Comparison of ENCODE assay signal across 9 cellular contexts in the genomic region with DNA sequence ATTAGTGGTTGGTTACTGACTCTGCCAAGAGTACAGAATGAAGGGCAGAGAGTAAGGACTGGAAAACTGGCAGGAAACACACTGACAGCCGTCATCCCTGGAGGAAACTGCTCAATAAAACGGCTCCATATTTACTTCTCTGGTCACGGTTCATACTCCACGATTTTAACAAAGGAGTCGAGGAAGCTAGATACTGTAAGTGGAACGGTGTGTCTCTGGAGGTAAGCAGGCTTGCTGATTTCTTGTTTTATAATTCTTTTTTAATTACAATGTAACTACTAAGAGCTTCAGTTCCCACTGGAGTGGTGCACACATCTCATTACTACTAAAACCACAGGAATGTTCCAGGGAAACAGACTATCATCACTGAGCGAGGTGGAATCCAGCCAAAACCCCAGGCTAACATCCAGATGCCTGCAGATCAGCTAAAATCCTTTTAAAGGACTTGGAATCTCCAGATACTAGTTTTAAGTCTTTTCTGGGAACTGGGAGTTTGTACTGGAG. TPM values are rescaled to one million over a fixed set of nuclear protein-coding genes. Genes with fewer than 3 reads are reported as not detected.
DNase-seq lines count a peak whose midpoint lies in the region; ATAC-seq and TF ChIP-seq lines count a peak whose summit lies in the region.
"Had no signal": no experiment of that assay in that cellular context is flagged by ENCODE, and none has a peak within 500 bp of the region (broad histone marks: within the 10 kb centered on the region; RNA-seq: fewer than 3 reads in every experiment).

No MANE protein-coding gene starts in this region.

- H3K4me1 ChIP-seq in body of pancreas = no peaks in the 10 kb centered on the region
- peaks cover 67% of the 10 kb centered on the region for H3K4me1 ChIP-seq in suprapubic skin

- no peaks in the 10 kb centered on the region for H3K36me3 Mint-ChIP-seq in glutamatergic neuron (ENCODE audit: unreplicated experiment)

- DNase-seq in HPDE6-E6E7 (ENCODE audit: extremely low spot score) (peak; percentile 57), body of pancreas (peak; percentile 39 to 66 (median 54)), kidney epithelial cell (ENCODE audit: low read depth) (peak; percentile 85), suprapubic skin (ENCODE audit: low spot score in 2 of 2) (peak; percentile 93), GM19238 (ENCODE audit: insufficient read length, low spot score) (no peak), glutamatergic neuron (no peak)
- DNase-seq: NCI-H1048 had no signal

- H3K36me3 ChIP-seq in body of pancreas (replicated peaks in 1 of 2; ENCODE audit: insufficient read depth in 1 of 2, low read depth in 2 of 2) = no peaks in the 10 kb centered on the region
- H3K36me3 ChIP-seq in kidney epithelial cell (ENCODE audit: control insufficient read depth, insufficient read depth, low read length) = no peaks in the 10 kb centered on the region
- peaks cover 45% of the 10 kb centered on the region for H3K36me3 ChIP-seq in suprapubic skin

- TF ChIP-seq POLR2A in body of pancreas (IDR thresholded peaks at IDR 0.05) = no peak
- TF ChIP-seq POLR2A in suprapubic skin (IDR thresholded peaks at IDR 0.05) = no peak

- 60 to 77% methylated on average over 7 of the region's 7 CpGs for WGBS in body of pancreas, 2 donors
- WGBS in suprapubic skin = 36% methylated on average over 7 of the region's 7 CpGs

- intact Hi-C loops in body of pancreas (cut with DNase I) = no loop called here

- no peaks in the 10 kb centered on the region for H3K27me3 Mint-ChIP-seq in glutamatergic neuron (ENCODE audit: unreplicated experiment)

- peak; percentile 31 for ATAC-seq in body of pancreas
- ATAC-seq in HG03280 (IDR thresholded peaks at IDR 0.05; ENCODE audit: unreplicated experiment) = no peak
- ATAC-seq in HG03342 (IDR thresholded peaks at IDR 0.05; ENCODE audit: unreplicated experiment) = no peak

- peaks cover 11% of the 10 kb centered on the region for H3K4me1 Mint-ChIP-seq in glutamatergic neuron (ENCODE audit: low read depth, unreplicated experiment)

- TF ChIP-seq CTCF in body of pancreas (IDR thresholded peaks at IDR 0.05) (no peak), kidney epithelial cell (IDR thresholded peaks at IDR 0.05; ENCODE audit: insufficient read depth, low read length, poor library complexity, severe bottlenecking) (no peak), suprapubic skin (IDR thresholded peaks at IDR 0.05) (no peak), glutamatergic neuron (IDR thresholded peaks at IDR 0.05; ENCODE audit: partially characterized antibody, unreplicated experiment) (no peak)

- H3K9me3 ChIP-seq in body of pancreas = no peaks in the 10 kb centered on the region
- H3K9me3 ChIP-seq in suprapubic skin = no peaks in the 10 kb centered on the region

- TF ChIP-seq EP300 in suprapubic skin (IDR thresholded peaks at IDR 0.05) = no peak

- H3K27ac Mint-ChIP-seq in glutamatergic neuron (ENCODE audit: unreplicated experiment) = no peak overlapping the region

- H3K9me3 Mint-ChIP-seq in glutamatergic neuron (ENCODE audit: unreplicated experiment) = peaks cover 6% of the 10 kb centered on the region

- peak overlapping the region in 2 of 4 donors; percentile 7 to 47 for H3K27ac ChIP-seq in body of pancreas
- H3K27ac ChIP-seq in suprapubic skin = peak overlapping the region; percentile 98

- H3K4me3 Mint-ChIP-seq in glutamatergic neuron (ENCODE audit: unreplicated experiment) = no peak overlapping the region

- H3K27me3 ChIP-seq in body of pancreas = no peaks in the 10 kb centered on the region
- no peaks in the 10 kb centered on the region for H3K27me3 ChIP-seq in kidney epithelial cell (ENCODE audit: control insufficient read depth, insufficient read depth, low read length)
- H3K27me3 ChIP-seq in suprapubic skin = no peaks in the 10 kb centered on the region

- H3K4me3 ChIP-seq in body of pancreas (no peak overlapping the region), kidney epithelial cell (ENCODE audit: low read depth, low read length) (no peak overlapping the region), suprapubic skin (no peak overlapping the region)

RNA-seq across cellular contexts. Expression of gene SERPINF1, which starts 17.8 kb away (rescaled TPM):
- total RNA-seq in body of pancreas = 100 to 1,000 TPM; 146 to 194 TPM
- total RNA-seq in kidney epithelial cell = 12.7 and 16.1 TPM in 2 replicates
- 100 to 1,000 TPM; 146 to 256 (median 194) TPM for total RNA-seq in suprapubic skin
- 9.7 TPM for total RNA-seq in glutamatergic neuron (ENCODE audit: unreplicated experiment)

RNA-seq across cellular contexts. Expression of gene SERPINF2, which starts 37.0 kb away (rescaled TPM):
- total RNA-seq in body of pancreas (1 to 10 TPM; 5.9 to 8.8 TPM), kidney epithelial cell (1.2 and 1.4 TPM in 2 replicates), suprapubic skin (1 to 10 TPM; 3.9 to 7.4 (median 5.9) TPM), glutamatergic neuron (ENCODE audit: unreplicated experiment) (0.37 TPM)

RNA-seq across cellular contexts. Expression of gene SMYD4, which starts 50.1 kb away (rescaled TPM):
- 1 to 10 TPM; 4.0 to 7.0 TPM for total RNA-seq in body of pancreas
- total RNA-seq in kidney epithelial cell = 6.7 and 7.8 TPM in 2 replicates
- 10 to 100 TPM in 2 of 4 donors, 1 to 10 TPM in 2; 6.4 to 31.7 (median 14.3) TPM for total RNA-seq in suprapubic skin
- 11.4 TPM for total RNA-seq in glutamatergic neuron (ENCODE audit: unreplicated experiment)

RNA-seq across cellular contexts. Expression of gene RPA1, which starts 50.2 kb away (rescaled TPM):
- total RNA-seq in body of pancreas (10 to 100 TPM in 1 of 2 donors, 1 to 10 TPM in 1; 8.9 to 11.9 TPM), kidney epithelial cell (22.0 and 30.3 TPM in 2 replicates), suprapubic skin (10 to 100 TPM; 27.6 to 58.2 (median 36.7) TPM), glutamatergic neuron (ENCODE audit: unreplicated experiment) (43.4 TPM)

RNA-seq across cellular contexts. Expression of gene WDR81, which starts 55.1 kb away (rescaled TPM):
- total RNA-seq in body of pancreas (10 to 100 TPM; 15.6 to 31.6 TPM), kidney epithelial cell (35.5 and 43.7 TPM in 2 replicates), suprapubic skin (10 to 100 TPM; 40.0 to 61.7 (median 51.3) TPM), glutamatergic neuron (ENCODE audit: unreplicated experiment) (13.4 TPM)

Comparison
In these comparisons a context has a peak if more than half of its experiments do, and no peak if none do; other contexts are left out.
1. DNase-seq: peak in HPDE6-E6E7 (single experiment), body of pancreas (4 of 4), kidney epithelial cell (single experiment) and suprapubic skin (2 of 2); none in GM19238 (single experiment) and glutamatergic neuron (single experiment).